ENCODE assay signal across 23 cellular contexts in genomic region chr4:26984896-26985295, GRCh38.
DNase-seq lines count a peak whose midpoint lies in the region; ATAC-seq and TF ChIP-seq lines count a peak whose summit lies in the region.
"Had no signal": no experiment of that assay in that cellular context is flagged by ENCODE, and none has a peak within 500 bp of the region (broad histone marks: within the 10 kb centered on the region; RNA-seq: fewer than 3 reads in every experiment).

No MANE protein-coding gene starts in this region.

- peak overlapping the region; percentile 28 for H3K27ac Mint-ChIP-seq in activated naive CD8-positive, alpha-beta T cell
- no peak overlapping the region for H3K27ac Mint-ChIP-seq in activated naive CD8-positive, alpha-beta T cell treated with anti-CD3 and anti-CD28 coated beads, Interleukin-2, amount 50 U/mL, for 24 hours
- no peak overlapping the region for H3K27ac Mint-ChIP-seq in chondrocyte (ENCODE audit: unreplicated experiment)
- H3K27ac Mint-ChIP-seq: HFFc6 had no signal

- ATAC-seq in activated naive CD8-positive, alpha-beta T cell treated with anti-CD3 and anti-CD28 coated beads, Interleukin-2, amount 50 U/mL, for 24 hours, result no peak
- ATAC-seq in HG03159 (IDR thresholded peaks at IDR 0.05; ENCODE audit: unreplicated experiment), result no peak
- ATAC-seq: K562, PC-3 had no signal

- no peaks in the 10 kb centered on the region for H3K9me3 Mint-ChIP-seq in activated naive CD8-positive, alpha-beta T cell (ENCODE audit: low read depth)
- no peaks in the 10 kb centered on the region for H3K9me3 Mint-ChIP-seq in activated naive CD8-positive, alpha-beta T cell treated with anti-CD3 and anti-CD28 coated beads, Interleukin-2, amount 50 U/mL, for 24 hours
- no peaks in the 10 kb centered on the region for H3K9me3 Mint-ChIP-seq in chondrocyte (ENCODE audit: low read depth)
- H3K9me3 Mint-ChIP-seq: HFFc6 had no signal

- H3K4me3 Mint-ChIP-seq in activated naive CD8-positive, alpha-beta T cell, result no peak overlapping the region
- H3K4me3 Mint-ChIP-seq in activated naive CD8-positive, alpha-beta T cell treated with anti-CD3 and anti-CD28 coated beads, Interleukin-2, amount 50 U/mL, for 24 hours, result no peak overlapping the region
- no peak overlapping the region for H3K4me3 Mint-ChIP-seq in chondrocyte (ENCODE audit: unreplicated experiment)
- H3K4me3 Mint-ChIP-seq: HFFc6 had no signal

- H3K36me3 Mint-ChIP-seq in activated naive CD8-positive, alpha-beta T cell, result peaks cover 5% of the 10 kb centered on the region
- peaks cover 16% of the 10 kb centered on the region for H3K36me3 Mint-ChIP-seq in activated naive CD8-positive, alpha-beta T cell treated with anti-CD3 and anti-CD28 coated beads, Interleukin-2, amount 50 U/mL, for 24 hours (ENCODE audit: low read depth)
- no peaks in the 10 kb centered on the region for H3K36me3 Mint-ChIP-seq in chondrocyte (ENCODE audit: low read depth)

- H3K4me1 Mint-ChIP-seq in activated naive CD8-positive, alpha-beta T cell (ENCODE audit: low read depth), result peaks cover 57% of the 10 kb centered on the region
- peaks cover 58% of the 10 kb centered on the region for H3K4me1 Mint-ChIP-seq in activated naive CD8-positive, alpha-beta T cell treated with anti-CD3 and anti-CD28 coated beads, Interleukin-2, amount 50 U/mL, for 24 hours
- peaks cover 6% of the 10 kb centered on the region for H3K4me1 Mint-ChIP-seq in chondrocyte (ENCODE audit: low read depth)

- no peak for TF ChIP-seq CTCF in choroid plexus epithelial cell (conservative IDR thresholded peaks at IDR 0.05; ENCODE audit: low read depth, low read length)
- no peak for TF ChIP-seq CTCF in chondrocyte (IDR thresholded peaks at IDR 0.05)

- DNase-seq in activated naive CD8-positive, alpha-beta T cell treated with anti-CD3 and anti-CD28 coated beads, Interleukin-2, amount 50 U/mL, for 24 hours, result no peak
- DNase-seq in LHCN-M2 (ENCODE audit: low read depth) (peak; percentile 36), choroid plexus epithelial cell (ENCODE audit: low read depth) (peak; percentile 58), chondrocyte (ENCODE audit: low spot score) (no peak), NCI-H2029 (lab: John Stamatoyannopoulos, UW) (no peak), COLO829 (ENCODE audit: low spot score) (no peak)
- DNase-seq: AML-193, COR-L47, DMS79, H7, HFFc6, NCI-H1092 treated with DMSO at 0.1 percent for 48 hours, NCI-H1436 treated with DMSO at 0.1 percent for 48 hours, NCI-H2029 treated with DMSO at 0.1 percent for 48 hours, NCI-H345, NCI-H524 treated with DMSO at 0.1 percent for 48 hours, NCI-H82, PC-3, Right ventricle myocardium superior, SW 1271 had no signal

- no peak overlapping the region for H3K4me3 ChIP-seq in choroid plexus epithelial cell (ENCODE audit: low read depth, low read length)
- H3K4me3 ChIP-seq: K562 had no signal

- no peaks in the 10 kb centered on the region for H3K27me3 Mint-ChIP-seq in activated naive CD8-positive, alpha-beta T cell
- no peaks in the 10 kb centered on the region for H3K27me3 Mint-ChIP-seq in activated naive CD8-positive, alpha-beta T cell treated with anti-CD3 and anti-CD28 coated beads, Interleukin-2, amount 50 U/mL, for 24 hours
- H3K27me3 Mint-ChIP-seq in chondrocyte (ENCODE audit: low read depth), result no peaks in the 10 kb centered on the region

Comparison
In these comparisons a context has a peak if more than half of its experiments do, and no peak if none do; other contexts are left out.
1. DNase-seq: peak in LHCN-M2 (single experiment) and choroid plexus epithelial cell (single experiment); none in activated naive CD8-positive, alpha-beta T cell treated with anti-CD3 and anti-CD28 coated beads, Interleukin-2, amount 50 U/mL, for 24 hours (single experiment), chondrocyte (single experiment), NCI-H2029 (single experiment) and COLO829 (single experiment).